Comparison of ENCODE assay signal across 24 cellular contexts in the genomic region with DNA sequence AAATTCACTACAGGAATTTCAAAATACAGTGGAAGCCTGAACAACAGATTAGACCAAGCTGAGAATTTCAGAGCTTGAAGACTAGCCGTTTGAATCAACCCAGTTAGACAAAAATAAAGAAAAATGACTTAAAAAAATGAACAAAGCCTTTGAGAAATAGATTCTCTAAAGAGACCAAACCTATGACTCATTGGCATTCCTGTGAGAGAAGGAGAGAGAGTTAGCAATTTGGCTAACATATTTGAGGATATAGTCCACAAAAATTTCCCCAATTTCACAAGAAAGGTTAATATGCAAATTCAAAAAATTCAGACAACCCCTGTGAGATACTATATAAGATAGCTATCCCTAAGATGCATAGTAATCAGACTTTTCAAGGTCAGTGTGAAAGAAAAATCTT.
DNase-seq lines count a peak whose midpoint lies in the region; ATAC-seq and TF ChIP-seq lines count a peak whose summit lies in the region.
"Had no signal": no experiment of that assay in that cellular context is flagged by ENCODE, and none has a peak within 500 bp of the region (broad histone marks: within the 10 kb centered on the region; RNA-seq: fewer than 3 reads in every experiment).

No MANE protein-coding gene starts in this region.

- H3K27ac ChIP-seq in mesendoderm (ENCODE audit: low read depth, low read length) (no peak overlapping the region), testis (no peak overlapping the region)
- H3K27ac ChIP-seq: tibial nerve, VCaP had no signal

- H3K4me1 ChIP-seq in mesendoderm (ENCODE audit: control insufficient read depth, low read depth, low read length) (peaks cover 10% of the 10 kb centered on the region), testis (no peaks in the 10 kb centered on the region)
- H3K4me1 ChIP-seq: tibial nerve had no signal

- no peak overlapping the region for H2BK120ac ChIP-seq in mesendoderm (ENCODE audit: low read depth, low read length)

- no peak overlapping the region for H3K18ac ChIP-seq in mesendoderm (ENCODE audit: low read length)

- H3K9ac ChIP-seq in mesendoderm (ENCODE audit: low read length), result no peak overlapping the region

- no peak overlapping the region for H3K23ac ChIP-seq in mesendoderm (ENCODE audit: low read length)

- no peak overlapping the region for H2BK15ac ChIP-seq in mesendoderm (replicated peaks; ENCODE audit: low read depth)

- no peak for ATAC-seq in HG02759 (IDR thresholded peaks at IDR 0.05; ENCODE audit: unreplicated experiment)
- ATAC-seq: effector memory CD8-positive, alpha-beta T cell; HCT116 had no signal

- H3K79me2 ChIP-seq in mesendoderm (ENCODE audit: control insufficient read depth, insufficient read depth, low read length), result no peaks in the 10 kb centered on the region

- H4K5ac ChIP-seq in mesendoderm (ENCODE audit: low read length), result no peak overlapping the region

- intact Hi-C loops in testis (cut with DNase I; ENCODE audit: low total_unique reads), result no loop called here

- H3K36me3 ChIP-seq in mesendoderm (ENCODE audit: control insufficient read depth, insufficient read depth, low read length) (no peaks in the 10 kb centered on the region), testis (ENCODE audit: low read depth, missing control alignments) (no peaks in the 10 kb centered on the region)
- H3K36me3 ChIP-seq: tibial nerve had no signal

- H2AK5ac ChIP-seq in mesendoderm (ENCODE audit: low read length), result no peak overlapping the region

- no peak for TF ChIP-seq CTCF in AG10803 (conservative IDR thresholded peaks at IDR 0.05; ENCODE audit: low read length)
- TF ChIP-seq CTCF in testis (IDR thresholded peaks at IDR 0.05), result no peak

- H3K4me3 ChIP-seq in AG10803 (ENCODE audit: low read length) (no peak overlapping the region), mesendoderm (ENCODE audit: low read length) (no peak overlapping the region), testis (no peak overlapping the region)
- H3K4me3 ChIP-seq: tibial nerve had no signal

- no CpG with 5 or more reads among the region's 1 CpG for WGBS in mesendoderm (ENCODE audit: extremely low coverage, insufficient coverage, low lambda C conversion rate)
- WGBS in testis, 2 donors, result 73 to 84% methylated on average over 1 of the region's 1 CpG

- TF ChIP-seq POLR2A in testis (IDR thresholded peaks at IDR 0.05), result no peak

- peak; percentile 70 for DNase-seq in AG10803 (ENCODE audit: low read depth)
- DNase-seq in M059J (ENCODE audit: low read depth), result peak; percentile 3
- peak; percentile 23 for DNase-seq in dedifferentiated amniotic fluid mesenchymal stem cell (ENCODE audit: extremely low spot score)
- DNase-seq in mesendoderm, result peak; percentile 21
- no peak for DNase-seq in HK-2 (ENCODE audit: unreplicated experiment)
- no peak for DNase-seq in testis
- DNase-seq in UCSD-AML1 (lab: John Stamatoyannopoulos, UW; ENCODE audit: unreplicated experiment), result no peak
- DNase-seq: activated CD4-positive, alpha-beta T cell treated with anti-CD3 and anti-CD28 coated beads, Interleukin-2, amount 50 U/mL, for 48 hours; activated naive CD8-positive, alpha-beta T cell treated with anti-CD3 and anti-CD28 coated beads for 36 hours; activated T-cell treated with anti-CD3 and anti-CD28 coated beads, Interleukin-2, amount 50 U/mL, for 1 hour; CD8-positive, alpha-beta memory T cell; central memory CD4-positive, alpha-beta T cell; DMS79 treated with DMSO at 0.1 percent for 48 hours; effector memory CD8-positive, alpha-beta T cell; midbrain; NCI-H1105; NCI-H2081 treated with DMSO at 0.1 percent for 48 hours; NCI-H524; SHP77 treated with DMSO at 0.1 percent for 48 hours; stimulated activated naive CD4-positive, alpha-beta T cell had no signal

- no peak overlapping the region for H4K8ac ChIP-seq in mesendoderm (ENCODE audit: low read depth, low read length)

- no peaks in the 10 kb centered on the region for H3K79me1 ChIP-seq in mesendoderm (ENCODE audit: low read length)

- no peak overlapping the region for H2BK5ac ChIP-seq in mesendoderm (ENCODE audit: low read length)

- H3K9me3 ChIP-seq in testis, result no peaks in the 10 kb centered on the region
- H3K9me3 ChIP-seq: tibial nerve had no signal

- no peak overlapping the region for H3K56ac ChIP-seq in mesendoderm (ENCODE audit: low read length)

- H3K27me3 ChIP-seq in mesendoderm (ENCODE audit: insufficient read depth, low read length, poor library complexity) (no peaks in the 10 kb centered on the region), testis (no peaks in the 10 kb centered on the region)
- H3K27me3 ChIP-seq: tibial nerve had no signal

- no peak overlapping the region for H3K4ac ChIP-seq in mesendoderm (ENCODE audit: low read depth, low read length)

- H3K4me2 ChIP-seq in mesendoderm (ENCODE audit: low read length), result no peak overlapping the region

Comparison
In these comparisons a context has a peak if more than half of its experiments do, and no peak if none do; other contexts are left out.
1. DNase-seq: peak in AG10803 (single experiment), M059J (single experiment), dedifferentiated amniotic fluid mesenchymal stem cell (single experiment) and mesendoderm (single experiment); none in HK-2 (single experiment), testis (single experiment) and UCSD-AML1 (single experiment).